32 cellular contexts compared by ENCODE assay signal in genomic region chr1:9229549-9229948, GRCh38. TPM values are rescaled to one million over a fixed set of nuclear protein-coding genes. Genes with fewer than 3 reads are reported as not detected.
A peak's percentile ranks its signal among the peaks of the same experiment; 100 is the strongest.
DNase-seq lines count a peak whose midpoint lies in the region; FAIRE-seq and TF ChIP-seq lines count a peak whose summit lies in the region.
"Had no signal": no experiment of that assay in that cellular context is flagged by ENCODE, and none has a peak within 500 bp of the region (broad histone marks: within the 10 kb centered on the region; RNA-seq: fewer than 3 reads in every experiment).

No MANE protein-coding gene starts in this region.

- no peaks in the 10 kb centered on the region for H4K20me1 ChIP-seq in endothelial cell of umbilical vein (replicated peaks; ENCODE audit: control insufficient read depth, extremely low read depth, insufficient read depth, low read length)
- H4K20me1 ChIP-seq: BLaER1 treated with 17β-estradiol and CSF1 and Interleukin-3, amounts not matched to agents 10 nM and 100 nM had no signal

- H3K27me3 ChIP-seq in endothelial cell of umbilical vein (ENCODE audit: control insufficient read depth in 2 of 2, insufficient read depth in 2 of 2, low read length in 2 of 2) = peaks cover 0 to 4% of the 10 kb centered on the region in 2 experiments
- H3K27me3 ChIP-seq: BLaER1 treated with 17β-estradiol and CSF1 and Interleukin-3, amounts not matched to agents 10 nM and 100 nM had no signal

- no peaks in the 10 kb centered on the region for H3K79me2 ChIP-seq in endothelial cell of umbilical vein (ENCODE audit: control insufficient read depth, insufficient read depth, low read length)

- no peak overlapping the region for H3K9ac ChIP-seq in endothelial cell of umbilical vein (replicated peaks; ENCODE audit: extremely low read depth, insufficient read depth, low read length)
- H3K9ac ChIP-seq: BLaER1 treated with 17β-estradiol and CSF1 and Interleukin-3, amounts not matched to agents 10 nM and 100 nM had no signal

- no TSS peak for BruUV-seq in endothelial cell of umbilical vein (replicated peaks; lab: Mats Ljungman, UMichigan)

- no peak for TF ChIP-seq POLR2A in endothelial cell of umbilical vein (IDR thresholded peaks at IDR 0.05; ENCODE audit: low read depth, low read length)

- dilution Hi-C loops in endothelial cell of umbilical vein (cut with MboI; ENCODE audit: extremely low pct_ligation_motif_present, low sequenced_read_pairs) = no loop called here

- no peak overlapping the region for H3K27ac ChIP-seq in endothelial cell of umbilical vein (ENCODE audit: insufficient read depth, low read depth, low read length)
- H3K27ac ChIP-seq: A549; BLaER1 treated with 17β-estradiol and CSF1 and Interleukin-3, amounts not matched to agents 10 nM and 100 nM; PC-9 had no signal

- no peaks in the 10 kb centered on the region for H3K36me3 ChIP-seq in endothelial cell of umbilical vein (ENCODE audit: control insufficient read depth in 2 of 2, extremely low read depth in 1 of 2, insufficient read depth in 2 of 2, low read length in 2 of 2)
- H3K36me3 ChIP-seq: BLaER1 treated with 17β-estradiol and CSF1 and Interleukin-3, amounts not matched to agents 10 nM and 100 nM had no signal

- DNase-seq in Daoy (ENCODE audit: low read depth) (peak; percentile 34), HT1080 (ENCODE audit: low read depth) (peak; percentile 36), RPMI7951 (ENCODE audit: low read depth) (peak; percentile 37), endothelial cell of umbilical vein (ENCODE audit: low read depth, low spot score) (no peak), NCI-H524 (lab: John Stamatoyannopoulos, UW) (no peak), GM19238 (ENCODE audit: insufficient read length, low spot score) (no peak), NCI-H2196 treated with DMSO at 0.1 percent for 48 hours (lab: John Stamatoyannopoulos, UW; ENCODE audit: unreplicated experiment) (no peak)
- DNase-seq: CD4-positive, alpha-beta T cell; COR-L47; EL; GF-D8; KG1; MM.1S; NCI-H1092 treated with DMSO at 0.1 percent for 48 hours; NCI-H1436; NCI-H187; NCI-H2081 treated with DMSO at 0.1 percent for 48 hours; NCI-H2171; NCI-H345; NCI-H510A treated with DMSO at 0.1 percent for 48 hours; NCI-H748 treated with DMSO at 0.1 percent for 48 hours; NK-92 treated with Interleukin-12 subunit alpha and Interleukin-12 subunit beta, amount 100 ng/mL, for 24 hours; PC-9; RPMI8226; SHP77; T-helper 1 cell had no signal

- CTCF ChIA-PET in endothelial cell of umbilical vein (lab: Charles Lee) = interaction anchor here (0.5 kb wide), 1 partner anchor 349 kb away, joined by 3 read pairs; no protein-coding TSS in a partner anchor

- H3K9me3 ChIP-seq in endothelial cell of umbilical vein (replicated peaks; ENCODE audit: control insufficient read depth, insufficient read depth, low read length) = no peaks in the 10 kb centered on the region
- H3K9me3 ChIP-seq: A549 had no signal

- no peak for TF ChIP-seq CTCF in endothelial cell of umbilical vein (IDR thresholded peaks at IDR 0.05; ENCODE audit: extremely low read depth in 1 of 2, insufficient read depth in 1 of 2, low read depth in 1 of 2, low read length in 2 of 2)

- intact Hi-C loops in endothelial cell of umbilical vein (cut with micrococcal nuclease) = no loop called here

- H3K4me2 ChIP-seq in endothelial cell of umbilical vein (ENCODE audit: insufficient read depth, low read length) = no peak overlapping the region
- H3K4me2 ChIP-seq: A549, PC-9 had no signal

- H2AFZ ChIP-seq in endothelial cell of umbilical vein (ENCODE audit: low read depth, low read length) = no peak overlapping the region
- H2AFZ ChIP-seq: PC-9 had no signal

- no peaks in the 10 kb centered on the region for H3K9me1 ChIP-seq in endothelial cell of umbilical vein (replicated peaks; ENCODE audit: control insufficient read depth, extremely low read depth, insufficient read depth, low read length)

- no peak overlapping the region for H3K4me3 ChIP-seq in endothelial cell of umbilical vein (replicated peaks in 1 of 3; ENCODE audit: insufficient read depth in 1 of 3, low read depth in 1 of 3, low read length in 3 of 3)
- H3K4me3 ChIP-seq: A549; BLaER1 treated with 17β-estradiol and CSF1 and Interleukin-3, amounts not matched to agents 10 nM and 100 nM; PC-9 had no signal

- H3K4me1 ChIP-seq in endothelial cell of umbilical vein (ENCODE audit: control insufficient read depth, extremely low read depth, insufficient read depth, low read length) = peaks cover 9% of the 10 kb centered on the region

- FAIRE-seq in endothelial cell of umbilical vein (lab: Jason Lieb, UNC) = peak; percentile 56
- FAIRE-seq: A549, GM12892, GM19239, H54, HTR-8/SVneo had no signal

- POLR2A ChIA-PET in endothelial cell of umbilical vein (lab: Charles Lee) = no interaction called here

TF ChIP-seq in endothelial cell of umbilical vein, 7 proteins besides CTCF, POLR2A, EP300 and RAD21:
- TF ChIP-seq MYC (IDR thresholded peaks at IDR 0.05; ENCODE audit: low read depth, low read length) = no peak
- TF ChIP-seq JUN (IDR thresholded peaks at IDR 0.05; ENCODE audit: borderline replicate concordance, insufficient read depth, insufficient read length, low read depth) = no peak
- no peak for TF ChIP-seq POLR2AphosphoS5 (IDR thresholded peaks at IDR 0.05; ENCODE audit: insufficient read depth, low read depth, low read length)
- TF ChIP-seq FOS (IDR thresholded peaks at IDR 0.05; ENCODE audit: borderline replicate concordance, insufficient read depth, low read length) = no peak
- no peak for TF ChIP-seq EZH2 (IDR thresholded peaks at IDR 0.05; ENCODE audit: borderline replicate concordance, low read depth, low read length, severe bottlenecking)
- no peak for TF ChIP-seq GATA2 (IDR thresholded peaks at IDR 0.05; ENCODE audit: insufficient read depth, insufficient read length, low read depth, low read length)
- no peak for TF ChIP-seq MAX (IDR thresholded peaks at IDR 0.05; ENCODE audit: insufficient read depth, insufficient read length)

RNA-seq across cellular contexts. Expression of gene H6PD, which starts 5.0 kb away (rescaled TPM):
- 7.1 and 9.9 TPM in 2 replicates for total RNA-seq in Daoy (2014; rRNA removed; shearing (Covaris generic))
- 5.6 and 7.3 TPM in 2 replicates for total RNA-seq in HT1080 (2014; rRNA removed; shearing (Covaris generic))
- 16.8 and 18.5 TPM in 2 replicates for polyA plus RNA-seq in HT1080 (2015; cell fraction: cytosol; rRNA removed)
- polyA plus RNA-seq in HT1080 (2015; cell fraction: nucleus; rRNA removed) = 25.8 and 30.7 TPM in 2 replicates
- total RNA-seq in RPMI7951 (2014; rRNA removed; shearing (Covaris generic)) = 8.4 and 10.2 TPM in 2 replicates
- total RNA-seq in endothelial cell of umbilical vein = 29.0 and 40.1 TPM in 2 replicates
- 24.5 and 26.9 TPM in 2 replicates for polyA plus RNA-seq in endothelial cell of umbilical vein
- 22.5 and 26.8 TPM in 2 replicates for polyA plus RNA-seq in endothelial cell of umbilical vein (2011; cell fraction: cytosol; rRNA removed)
- 19.4 and 21.4 TPM in 2 replicates for polyA plus RNA-seq in endothelial cell of umbilical vein (2011; cell fraction: nucleus; rRNA removed)
- 20.4 and 21.0 TPM in 2 replicates for polyA plus RNA-seq in endothelial cell of umbilical vein (2012)
- polyA minus RNA-seq in endothelial cell of umbilical vein = 31.0 and 33.4 TPM in 2 replicates
- 3.4 TPM for polyA minus RNA-seq in endothelial cell of umbilical vein (2011; cell fraction: cytosol; rRNA and poly(A)+ RNA removed)
- polyA minus RNA-seq in endothelial cell of umbilical vein (2011; cell fraction: nucleus; rRNA and poly(A)+ RNA removed) = 11.2 and 11.9 TPM in 2 replicates

Comparison
In these comparisons a context has a peak if more than half of its experiments do, and no peak if none do; other contexts are left out.
1. DNase-seq: peak in Daoy (single experiment), HT1080 (single experiment) and RPMI7951 (single experiment); none in endothelial cell of umbilical vein (single experiment), NCI-H524 (0 of 2), GM19238 (single experiment) and NCI-H2196 treated with DMSO at 0.1 percent for 48 hours (single experiment).